Comparison of ENCODE assay signal across 30 cellular contexts in genomic region chr7:50822716-50823115, GRCh38. TPM values are rescaled to one million over a fixed set of nuclear protein-coding genes. Genes with fewer than 3 reads are reported as not detected.
DNase-seq lines count a peak whose midpoint lies in the region; ATAC-seq and TF ChIP-seq lines count a peak whose summit lies in the region.
"Had no signal": no experiment of that assay in that cellular context is flagged by ENCODE, and none has a peak within 500 bp of the region (broad histone marks: within the 10 kb centered on the region; RNA-seq: fewer than 3 reads in every experiment).

No MANE protein-coding gene starts in this region.

- H3K9ac ChIP-seq in HUES48 (ENCODE audit: low read depth, low read length): no peak overlapping the region
- H3K9ac ChIP-seq: BLaER1 had no signal

- TF ChIP-seq POLR2A in heart left ventricle (IDR thresholded peaks at IDR 0.05): no peak

- H3K9me3 Mint-ChIP-seq in activated naive CD8-positive, alpha-beta T cell treated with anti-CD3 and anti-CD28 coated beads, Interleukin-2, amount 50 U/mL, for 24 hours: no peaks in the 10 kb centered on the region
- H3K9me3 Mint-ChIP-seq: mesothelial cell of epicardium; naive thymus-derived CD4-positive, alpha-beta T cell had no signal

- peaks cover 14% of the 10 kb centered on the region for H3K4me1 Mint-ChIP-seq in activated naive CD8-positive, alpha-beta T cell treated with anti-CD3 and anti-CD28 coated beads, Interleukin-2, amount 50 U/mL, for 24 hours
- H3K4me1 Mint-ChIP-seq: immature natural killer cell had no signal

- peaks cover 2% of the 10 kb centered on the region for H3K27me3 Mint-ChIP-seq in activated naive CD8-positive, alpha-beta T cell treated with anti-CD3 and anti-CD28 coated beads, Interleukin-2, amount 50 U/mL, for 24 hours

- H3K4me3 Mint-ChIP-seq in activated naive CD8-positive, alpha-beta T cell treated with anti-CD3 and anti-CD28 coated beads, Interleukin-2, amount 50 U/mL, for 24 hours: no peak overlapping the region
- H3K4me3 Mint-ChIP-seq: immature natural killer cell; mesothelial cell of epicardium; naive thymus-derived CD4-positive, alpha-beta T cell had no signal

- WGBS in heart left ventricle, 4 donors: 78 to 86% (median 83%) methylated on average over 5 of the region's 5 CpGs

- H3K9me3 ChIP-seq in HUES48 (ENCODE audit: control insufficient read depth, insufficient read depth, low read length) (no peaks in the 10 kb centered on the region), heart left ventricle (no peaks in the 10 kb centered on the region)
- H3K9me3 ChIP-seq: BLaER1, gastroesophageal sphincter, left ventricle myocardium inferior, transverse colon had no signal

- H3K4me1 ChIP-seq in HUES48 (ENCODE audit: control insufficient read depth, insufficient read depth, low read length) (peaks cover 8% of the 10 kb centered on the region; the same call in 1 of the 2 replicates), heart left ventricle (peaks cover 0 to 19% (median 4%) of the 10 kb centered on the region in 12 donors)
- H3K4me1 ChIP-seq: BLaER1, gastroesophageal sphincter, transverse colon had no signal

- H3K36me3 ChIP-seq in HUES48 (ENCODE audit: control insufficient read depth, insufficient read depth, low read length): no peaks in the 10 kb centered on the region
- H3K36me3 ChIP-seq in heart left ventricle: no peaks in the 10 kb centered on the region
- H3K36me3 ChIP-seq: BLaER1, gastroesophageal sphincter, left ventricle myocardium inferior, transverse colon had no signal

- ATAC-seq in heart left ventricle: no peak
- no peak for ATAC-seq in HG03432 (IDR thresholded peaks at IDR 0.05; ENCODE audit: unreplicated experiment)
- ATAC-seq in activated naive CD8-positive, alpha-beta T cell treated with anti-CD3 and anti-CD28 coated beads, Interleukin-2, amount 50 U/mL, for 24 hours: no peak
- ATAC-seq: esophagus mucosa; gastroesophageal sphincter; HepG2; naive thymus-derived CD4-positive, alpha-beta T cell had no signal

- H3K27ac ChIP-seq in HUES48 (ENCODE audit: low read depth, low read length): peak overlapping the region; percentile 34
- no peak overlapping the region for H3K27ac ChIP-seq in heart left ventricle
- H3K27ac ChIP-seq: BLaER1, gastroesophageal sphincter, HL-60, left ventricle myocardium inferior, skin epidermis, transverse colon had no signal

- H3K27me3 ChIP-seq in HUES48 (ENCODE audit: control insufficient read depth, insufficient read depth, low read length) (no peaks in the 10 kb centered on the region), heart left ventricle (no peaks in the 10 kb centered on the region)
- H3K27me3 ChIP-seq: BLaER1, transverse colon had no signal

- intact Hi-C loops in heart left ventricle (cut with DNase I): no loop called here

- DNase-seq in AG08395 (ENCODE audit: low spot score): peak; percentile 33
- peak; percentile 52 for DNase-seq in astrocyte of the hippocampus (ENCODE audit: low read depth, low spot score)
- peak; percentile 82 for DNase-seq in kidney tubule cell (ENCODE audit: low spot score)
- no peak for DNase-seq in heart left ventricle
- no peak for DNase-seq in activated CD8-positive, alpha-beta memory T cell treated with anti-CD3 and anti-CD28 coated beads, Interleukin-2, amount 50 U/mL, for 4 hours
- DNase-seq in activated naive CD8-positive, alpha-beta T cell treated with anti-CD3 and anti-CD28 coated beads, Interleukin-2, amount 50 U/mL, for 24 hours: no peak
- DNase-seq: activated CD4-positive, alpha-beta T cell treated with anti-CD3 and anti-CD28 coated beads, Interleukin-2, amount 50 U/mL, for 48 hours; activated naive CD4-positive, alpha-beta T cell treated with anti-CD3 and anti-CD28 coated beads, Interleukin-2, amount 50 U/mL, for 16 hours; anterior cingulate cortex; caudate nucleus; hypothalamus; immature natural killer cell; left ventricle myocardium inferior; naive thymus-derived CD4-positive, alpha-beta T cell; NCI-H1048; NCI-H187; NCI-H2171 treated with DMSO at 0.1 percent for 48 hours; NCI-H524; SHP77; SW 1271; transverse colon had no signal

- no peak for TF ChIP-seq CTCF in heart left ventricle (IDR thresholded peaks at IDR 0.05)

- no peaks in the 10 kb centered on the region for H3K36me3 Mint-ChIP-seq in activated naive CD8-positive, alpha-beta T cell treated with anti-CD3 and anti-CD28 coated beads, Interleukin-2, amount 50 U/mL, for 24 hours (ENCODE audit: low read depth)
- H3K36me3 Mint-ChIP-seq: mesothelial cell of epicardium; naive thymus-derived CD4-positive, alpha-beta T cell had no signal

- H3K4me3 ChIP-seq in HUES48 (ENCODE audit: low read depth, low read length) (no peak overlapping the region), heart left ventricle (no peak overlapping the region)
- H3K4me3 ChIP-seq: BLaER1, gastroesophageal sphincter, left ventricle myocardium inferior, skin epidermis, transverse colon had no signal

- H3K27ac Mint-ChIP-seq in activated naive CD8-positive, alpha-beta T cell treated with anti-CD3 and anti-CD28 coated beads, Interleukin-2, amount 50 U/mL, for 24 hours: no peak overlapping the region
- H3K27ac Mint-ChIP-seq: immature natural killer cell; mesothelial cell of epicardium; naive thymus-derived CD4-positive, alpha-beta T cell had no signal

RNA-seq across cellular contexts. Expression of gene GRB10, which starts 40.0 kb away (rescaled TPM):
- total RNA-seq in heart left ventricle: 10 to 100 TPM; 20.4 to 38.2 (median 29.1) TPM
- 10 to 100 TPM; 14.7 to 21.1 TPM for polyA plus RNA-seq in heart left ventricle
- polyA plus RNA-seq: immature natural killer cell had no signal

Comparison
In these comparisons a context has a peak if more than half of its experiments do, and no peak if none do; other contexts are left out.
1. DNase-seq: peak in AG08395 (single experiment), astrocyte of the hippocampus (single experiment) and kidney tubule cell (single experiment); none in heart left ventricle (0 of 5), activated CD8-positive, alpha-beta memory T cell treated with anti-CD3 and anti-CD28 coated beads, Interleukin-2, amount 50 U/mL, for 4 hours (single experiment) and activated naive CD8-positive, alpha-beta T cell treated with anti-CD3 and anti-CD28 coated beads, Interleukin-2, amount 50 U/mL, for 24 hours (single experiment).